In the genomic region with DNA sequence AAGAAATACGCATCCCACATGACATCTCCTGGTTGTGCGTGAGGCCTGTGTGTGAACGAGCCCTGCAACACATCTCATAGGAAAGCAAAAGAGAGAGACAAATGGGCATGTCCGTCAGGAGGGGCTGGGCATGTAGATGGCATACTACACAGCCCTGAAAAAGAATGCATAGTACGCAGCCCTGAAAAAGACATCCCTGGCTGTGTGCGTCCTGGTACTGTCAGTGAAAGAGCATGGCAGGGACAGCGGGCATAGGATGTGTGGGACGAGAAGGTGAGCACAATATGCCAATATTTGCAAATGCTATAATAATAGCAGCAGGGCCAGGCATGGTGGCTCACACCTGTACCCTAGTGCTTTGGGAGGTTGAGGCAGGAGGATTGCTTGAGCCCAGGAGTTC, we compare ENCODE assay signal across 23 cellular contexts. TPM values are rescaled to one million over a fixed set of nuclear protein-coding genes. Genes with fewer than 3 reads are reported as not detected.
DNase-seq lines count a peak whose midpoint lies in the region; ATAC-seq, FAIRE-seq and TF ChIP-seq lines count a peak whose summit lies in the region.
"Had no signal": no experiment of that assay in that cellular context is flagged by ENCODE, and none has a peak within 500 bp of the region (broad histone marks: within the 10 kb centered on the region; RNA-seq: fewer than 3 reads in every experiment).

No MANE protein-coding gene starts in this region.

- H3K9me3 Mint-ChIP-seq in MCF 10A (ENCODE audit: unreplicated experiment): no peaks in the 10 kb centered on the region
- H3K9me3 Mint-ChIP-seq: CD4-positive, alpha-beta T cell had no signal

- H4K20me1 ChIP-seq in HepG2 (ENCODE audit: insufficient read depth, low read length): peaks cover 14% of the 10 kb centered on the region
- peaks cover 8% of the 10 kb centered on the region; the same call in 1 of the 2 replicates for H4K20me1 ChIP-seq in K562 (replicated peaks; ENCODE audit: control insufficient read depth, insufficient read depth, low read length)
- H4K20me1 ChIP-seq in osteoblast (ENCODE audit: insufficient read depth, low read length): peaks cover 5% of the 10 kb centered on the region

- H3K4me1 ChIP-seq in HepG2 (ENCODE audit: insufficient read depth, low read length): peaks cover 21% of the 10 kb centered on the region
- H3K4me1 ChIP-seq in right lobe of liver: no peaks in the 10 kb centered on the region
- peaks cover 0 to 9% of the 10 kb centered on the region in 2 experiments; a peak in 2 of 5 replicates for H3K4me1 ChIP-seq in K562 (replicated peaks in 1 of 2; ENCODE audit: control insufficient read depth in 2 of 2, insufficient read depth in 2 of 2, low read length in 2 of 2)
- peaks cover 14% of the 10 kb centered on the region for H3K4me1 ChIP-seq in osteoblast (ENCODE audit: insufficient read depth, low read length)
- H3K4me1 ChIP-seq: Caco-2 had no signal

- H3K36me3 ChIP-seq in HepG2 (replicated peaks in 1 of 2; ENCODE audit: control insufficient read depth in 1 of 2, insufficient read depth in 2 of 2, low read length in 2 of 2): no peaks in the 10 kb centered on the region; a peak in 1 of 5 replicates
- no peaks in the 10 kb centered on the region for H3K36me3 ChIP-seq in right lobe of liver
- no peaks in the 10 kb centered on the region for H3K36me3 ChIP-seq in K562 (ENCODE audit: control insufficient read depth, insufficient read depth, low read length)
- no peaks in the 10 kb centered on the region for H3K36me3 ChIP-seq in osteoblast (ENCODE audit: insufficient read depth, low read length)
- H3K36me3 ChIP-seq: BLaER1 treated with 17β-estradiol and CSF1 and Interleukin-3, amounts not matched to agents 10 nM and 100 nM had no signal

- no peaks in the 10 kb centered on the region for H3K9me3 ChIP-seq in HepG2 (ENCODE audit: low read length)
- no peaks in the 10 kb centered on the region for H3K9me3 ChIP-seq in right lobe of liver
- no peaks in the 10 kb centered on the region for H3K9me3 ChIP-seq in K562 (replicated peaks; ENCODE audit: control insufficient read depth, insufficient read depth, low read depth, low read length)
- no peaks in the 10 kb centered on the region for H3K9me3 ChIP-seq in osteoblast (ENCODE audit: low read depth, low read length)
- H3K9me3 ChIP-seq: A549; BLaER1 treated with 17β-estradiol and CSF1 and Interleukin-3, amounts not matched to agents 10 nM and 100 nM; Caco-2 had no signal

- H3K27me3 Mint-ChIP-seq in MCF 10A (ENCODE audit: insufficient read depth, unreplicated experiment): no peaks in the 10 kb centered on the region

- no peak overlapping the region for H3K27ac Mint-ChIP-seq in MCF 10A (ENCODE audit: low read depth, unreplicated experiment)
- H3K27ac Mint-ChIP-seq: B cell; CD4-positive, alpha-beta T cell; CD8-positive, alpha-beta T cell had no signal

- H3K27ac ChIP-seq in HepG2 (ENCODE audit: extremely low read length, insufficient read depth, low read length) (no peak overlapping the region), right lobe of liver (no peak overlapping the region), K562 (ENCODE audit: extremely low read depth, low read depth, low read length) (no peak overlapping the region), osteoblast (ENCODE audit: low read depth, low read length) (no peak overlapping the region)
- H3K27ac ChIP-seq: 22Rv1; A549; BLaER1 treated with 17β-estradiol and CSF1 and Interleukin-3, amounts not matched to agents 10 nM and 100 nM; C4-2B had no signal

- TF ChIP-seq CTCF in HepG2 (CRISPR knock-in tag; IDR thresholded peaks at IDR 0.05) (no peak), right lobe of liver (IDR thresholded peaks at IDR 0.05) (no peak), K562 (IDR thresholded peaks at IDR 0.05 in 2 of 3, conservative IDR thresholded peaks at IDR 0.05 in 1 of 3; ENCODE audit: insufficient read depth in 2 of 3, low read depth in 1 of 3, low read length in 3 of 3) (no peak), osteoblast (IDR thresholded peaks at IDR 0.05; ENCODE audit: extremely low read depth, low read depth, low read length) (no peak), MCF 10A (IDR thresholded peaks at IDR 0.05; ENCODE audit: unreplicated experiment) (no peak)

- intact Hi-C loops in HepG2 (cut with micrococcal nuclease; ENCODE audit: unreplicated experiment) (no loop called here), right lobe of liver (cut with DNase I) (no loop called here), K562 (cut with micrococcal nuclease) (no loop called here), MCF 10A (cut with micrococcal nuclease) (no loop called here)

- in situ Hi-C loops in HepG2 (cut with HindIII; ENCODE audit: extremely low pct_ligation_motif_present, low pct_unique_long_range_greater_than_20kb) (no loop called here), K562 (cut with MboI) (no loop called here)

- ATAC-seq in HepG2 (no peak), right lobe of liver (no peak), K562 (no peak)
- ATAC-seq: A549; CD8-positive, alpha-beta T cell had no signal

- TF ChIP-seq RAD21 in HepG2 (CRISPR knock-in tag; IDR thresholded peaks at IDR 0.05): no peak
- no peak for TF ChIP-seq RAD21 in K562 (CRISPR knock-in tag; conservative IDR thresholded peaks at IDR 0.05 in 1 of 2, IDR thresholded peaks at IDR 0.05 in 1 of 2)

- H3K4me3 Mint-ChIP-seq in MCF 10A (ENCODE audit: unreplicated experiment): no peak overlapping the region
- H3K4me3 Mint-ChIP-seq: B cell; CD4-positive, alpha-beta T cell; CD8-positive, alpha-beta T cell had no signal

- POLR2A ChIA-PET in HepG2 (lab: Yijun Ruan, JAX): no interaction called here
- POLR2A ChIA-PET in K562 (lab: Yijun Ruan, JAX): interaction anchor here (1.0 kb wide), 1 partner anchor 9 kb away, joined by 3 read pairs; no protein-coding TSS in a partner anchor
- POLR2A ChIA-PET in MCF 10A (lab: Yijun Ruan, JAX): no interaction called here

- H3K4me1 Mint-ChIP-seq in MCF 10A (ENCODE audit: insufficient read depth, unreplicated experiment): peaks cover 17% of the 10 kb centered on the region

- no peak overlapping the region for H2AFZ ChIP-seq in HepG2 (ENCODE audit: low read length)
- no peak overlapping the region for H2AFZ ChIP-seq in K562 (ENCODE audit: low read depth, low read length)
- no peak overlapping the region for H2AFZ ChIP-seq in osteoblast (ENCODE audit: low read length)

- DNase-seq in HepG2 (ENCODE audit: low spot score): no peak
- no peak for DNase-seq in right lobe of liver
- DNase-seq in K562 (ENCODE audit: extremely low read depth in 1 of 4, low spot score in 3 of 4): no peak
- DNase-seq in osteoblast (ENCODE audit: insufficient read length, low spot score, missing footprints): peak; percentile 31
- no peak for DNase-seq in MCF 10A (ENCODE audit: unreplicated experiment)
- no peak for DNase-seq in NCI-H1105 treated with DMSO at 0.1 percent for 48 hours (lab: John Stamatoyannopoulos, UW)
- DNase-seq in activated CD4-positive, alpha-beta T cell treated with anti-CD3 and anti-CD28 coated beads for 4 hours: no peak
- DNase-seq: AML-193; Caco-2; Calu3; CD4-positive, alpha-beta T cell; CD8-positive, alpha-beta T cell; DMS79 treated with DMSO at 0.1 percent for 48 hours; GF-D8 had no signal

- CTCF ChIA-PET in HepG2 (lab: Yijun Ruan, JAX; ENCODE audit: low intra/inter-chr PET ratio, low total read pairs): no interaction called here
- CTCF ChIA-PET in K562 (lab: Yijun Ruan, JAX; ENCODE audit: low intra/inter-chr PET ratio): no interaction called here
- CTCF ChIA-PET in MCF 10A (lab: Yijun Ruan, JAX): no interaction called here

- 96% methylated on average over 8 of the region's 8 CpGs for WGBS in HepG2 (ENCODE audit: low lambda C conversion rate)
- 88% methylated on average over 8 of the region's 8 CpGs for WGBS in right lobe of liver (ENCODE audit: insufficient coverage, low coverage, low lambda C conversion rate, missing lambda C conversion rate)
- whole genome bisulfite sequencing in K562 (ENCODE audit: insufficient coverage, low coverage, missing lambda C conversion rate): 54% methylated on average over 5 of the region's 8 CpGs

- TF ChIP-seq POLR2A in HepG2 (IDR thresholded peaks at IDR 0.05; ENCODE audit: insufficient read depth in 1 of 2, low read depth in 2 of 2, low read length in 2 of 2) (no peak), right lobe of liver (IDR thresholded peaks at IDR 0.05) (no peak), K562 (conservative IDR thresholded peaks at IDR 0.05) (no peak)

- FAIRE-seq in HepG2 (lab: Jason Lieb, UNC) (no peak), K562 (lab: Jason Lieb, UNC) (no peak)
- FAIRE-seq: A549, D721Med, G401.6, GM12891, GM19239 had no signal

- H3K9ac ChIP-seq in HepG2 (ENCODE audit: insufficient read depth, low read depth, low read length) (no peak overlapping the region), K562 (ENCODE audit: insufficient read depth in 1 of 2, low read depth in 2 of 2, low read length in 2 of 2) (no peak overlapping the region)
- H3K9ac ChIP-seq: BLaER1 treated with 17β-estradiol and CSF1 and Interleukin-3, amounts not matched to agents 10 nM and 100 nM had no signal

- no peaks in the 10 kb centered on the region for H3K9me1 ChIP-seq in K562 (ENCODE audit: control insufficient read depth, insufficient read depth, low read length)

- no peak overlapping the region for H3K4me2 ChIP-seq in HepG2 (ENCODE audit: low read depth, low read length)
- H3K4me2 ChIP-seq in K562 (ENCODE audit: insufficient read depth, low read length): no peak overlapping the region
- H3K4me2 ChIP-seq in osteoblast (ENCODE audit: insufficient read depth, low read length): no peak overlapping the region
- H3K4me2 ChIP-seq: A549; BLaER1 treated with 17β-estradiol and CSF1 and Interleukin-3, amounts not matched to agents 10 nM and 100 nM had no signal

- BruUV-seq in HepG2 (replicated peaks; lab: Mats Ljungman, UMichigan): no TSS peak
- BruUV-seq in K562 (replicated peaks; lab: Mats Ljungman, UMichigan): no TSS peak
- BruUV-seq in MCF 10A (replicated peaks; lab: Mats Ljungman, UMichigan): no TSS peak

- H3K27me3 ChIP-seq in HepG2 (ENCODE audit: control insufficient read depth in 1 of 2, insufficient read depth in 2 of 2, low read length in 2 of 2) (no peaks in the 10 kb centered on the region), right lobe of liver (no peaks in the 10 kb centered on the region), K562 (ENCODE audit: control insufficient read depth in 2 of 2, insufficient read depth in 2 of 2, low read length in 2 of 2) (no peaks in the 10 kb centered on the region), osteoblast (ENCODE audit: insufficient read depth, low read length) (no peaks in the 10 kb centered on the region)
- H3K27me3 ChIP-seq: BLaER1 treated with 17β-estradiol and CSF1 and Interleukin-3, amounts not matched to agents 10 nM and 100 nM had no signal

- no peaks in the 10 kb centered on the region for H3K79me2 ChIP-seq in HepG2 (ENCODE audit: insufficient read depth, low read length)
- H3K79me2 ChIP-seq in K562 (ENCODE audit: control insufficient read depth, insufficient read depth, low read length): no peaks in the 10 kb centered on the region
- H3K79me2 ChIP-seq in osteoblast (ENCODE audit: insufficient read depth, low read length): no peaks in the 10 kb centered on the region

- TF ChIP-seq EP300 in HepG2 (IDR thresholded peaks at IDR 0.05; ENCODE audit: low read depth in 2 of 2, low read length in 2 of 2) (no peak), HepG2 (CRISPR knock-in tag; IDR thresholded peaks at IDR 0.05; ENCODE audit: borderline replicate concordance) (no peak), K562 (IDR thresholded peaks at IDR 0.05; ENCODE audit: low read length) (no peak)

- H3K4me3 ChIP-seq in HepG2 (replicated peaks in 1 of 3; ENCODE audit: insufficient read depth in 1 of 3, low read depth in 2 of 3, low read length in 3 of 3) (no peak overlapping the region), right lobe of liver (no peak overlapping the region), K562 (no peak overlapping the region), osteoblast (ENCODE audit: insufficient read depth, low read length) (no peak overlapping the region)
- H3K4me3 ChIP-seq: A549; BLaER1 treated with 17β-estradiol and CSF1 and Interleukin-3, amounts not matched to agents 10 nM and 100 nM had no signal

- peaks cover 5% of the 10 kb centered on the region for H3K36me3 Mint-ChIP-seq in MCF 10A (ENCODE audit: insufficient read depth, unreplicated experiment)
- H3K36me3 Mint-ChIP-seq: CD8-positive, alpha-beta T cell had no signal

RNA-seq across cellular contexts. Expression of gene PTPRS, which starts 28.6 kb away (rescaled TPM):
- total RNA-seq in HepG2 (2016; rRNA removed; fragmentation: Illumina TruSeq; extraction: Trizol) (21.3 and 32.7 TPM in 2 replicates), right lobe of liver (10 to 100 TPM in 5 of 6 experiments, 1 to 10 TPM in 1; 6.1 to 39.9 (median 22.1) TPM), K562 (2014; rRNA removed) (26.4 and 28.0 TPM in 2 replicates), K562 (2014; rRNA removed; fragmentation: Illumina TruSeq; extraction: Trizol) (6.1 and 6.7 TPM in 2 replicates), K562 (2015; rRNA removed; fragmentation: Illumina TruSeq; extraction: Trizol) (14.1 and 15.1 TPM in 2 replicates), K562 (2021) (45.2 and 49.4 TPM in 2 replicates), osteoblast (218 and 227 TPM in 2 replicates), MCF 10A (2022) (15.0 and 27.1 TPM in 2 replicates)
- total RNA-seq in HepG2 (2016; cell fraction: cytosol; rRNA removed; fragmentation: Illumina TruSeq; extraction: Trizol; ENCODE audit: low read depth): 8.8 and 10.2 TPM in 2 replicates
- total RNA-seq in HepG2 (2016; cell fraction: insoluble cytoplasmic fraction; rRNA removed; fragmentation: Illumina TruSeq; extraction: Trizol): 17.7 and 32.1 TPM in 2 replicates
- 21.8 and 23.0 TPM in 2 replicates for total RNA-seq in HepG2 (2016; cell fraction: membrane; rRNA removed; fragmentation: Illumina TruSeq; extraction: Trizol)
- 57.4 and 62.6 TPM in 2 replicates for total RNA-seq in HepG2 (2016; cell fraction: nucleus; rRNA removed; fragmentation: Illumina TruSeq; extraction: Trizol)
- polyA plus RNA-seq in HepG2 (2011; rRNA removed) (43.9 and 63.5 TPM in 2 replicates), K562 (2011; rRNA removed) (14.9 and 17.4 TPM in 2 replicates), K562 (2014; fragmentation: Illumina TruSeq; extraction: Trizol) (8.3 and 10.7 TPM in 2 replicates), K562 (2014; fragmentation: Nextera tagmentation; extraction: Ambion mirVana) (1 to 10 TPM; 1.1 to 1.2 TPM), K562 (2014; rRNA removed) (26.9 and 27.4 TPM in 2 replicates)
- polyA plus RNA-seq in HepG2 (2011; cell fraction: cytosol; rRNA removed): 36.8 and 40.6 TPM in 2 replicates
- polyA plus RNA-seq in HepG2 (2011; cell fraction: nucleus; rRNA removed): 194 and 221 TPM in 2 replicates
- polyA plus RNA-seq in HepG2 (2012): 24.6 and 49.4 TPM in 2 replicates
- 4.6 and 4.7 TPM in 2 replicates for polyA plus RNA-seq in HepG2 (2016; cell fraction: cytosol; fragmentation: Illumina TruSeq; extraction: Trizol; ENCODE audit: low read depth)
- 8.4 and 10.5 TPM in 2 replicates for polyA plus RNA-seq in HepG2 (2016; cell fraction: insoluble cytoplasmic fraction; fragmentation: Illumina TruSeq; extraction: Trizol; ENCODE audit: low read depth)
- polyA plus RNA-seq in HepG2 (2016; cell fraction: membrane; fragmentation: Illumina TruSeq; extraction: Trizol; ENCODE audit: low read depth): 5.1 and 5.2 TPM in 2 replicates
- 68.7 and 77.5 TPM in 2 replicates for polyA plus RNA-seq in HepG2 (2016; cell fraction: nucleus; fragmentation: Illumina TruSeq; extraction: Trizol; ENCODE audit: insufficient read depth, low read depth)
- polyA minus RNA-seq in HepG2 (2011; rRNA and poly(A)+ RNA removed; ENCODE audit: low replicate concordance): 65.7 and 175 TPM in 2 replicates
- polyA minus RNA-seq in HepG2 (2011; cell fraction: cytosol; rRNA and poly(A)+ RNA removed): 79.6 and 103 TPM in 2 replicates
- polyA minus RNA-seq in HepG2 (2011; cell fraction: nucleus; rRNA and poly(A)+ RNA removed): 55.6 and 71.9 TPM in 2 replicates
- 79.8 and 180 TPM in 2 replicates for total RNA-seq in K562 (2011; cell fraction: chromatin; rRNA removed; ENCODE audit: low replicate concordance)
- total RNA-seq in K562 (2011; cell fraction: nucleolus; rRNA removed): 97.4 and 130 TPM in 2 replicates
- total RNA-seq in K562 (2011; cell fraction: nucleoplasm; rRNA removed): 85.8 and 89.2 TPM in 2 replicates
- 14.3 and 32.7 TPM in 2 replicates for polyA plus RNA-seq in K562 (2011; cell fraction: cytosol; rRNA removed)
- 54.1 and 106 TPM in 2 replicates for polyA plus RNA-seq in K562 (2011; cell fraction: nucleus; rRNA removed)
- 23.1 and 29.5 TPM in 2 replicates for polyA plus RNA-seq in K562 (2012)
- 11.5 and 28.9 TPM in 2 replicates for polyA minus RNA-seq in K562 (2011; rRNA and poly(A)+ RNA removed)
- 41.9 and 44.2 TPM in 2 replicates for polyA minus RNA-seq in K562 (2011; cell fraction: cytosol; rRNA and poly(A)+ RNA removed)
- polyA minus RNA-seq in K562 (2011; cell fraction: nucleus; rRNA and poly(A)+ RNA removed): 27.2 and 33.5 TPM in 2 replicates

Comparison
In these comparisons a context has a peak if more than half of its experiments do, and no peak if none do; other contexts are left out.
1. Of the 241 proteins assayed by ChIP-seq in both HepG2 and K562: peak only in HepG2: NCOR1; only in K562: HDAC2, KDM1A, PTBP1 and SP1; in both: none; in neither: 235; mixed calls (peak in some experiments, not most) for 1.